11 cellular contexts compared by ENCODE assay signal in the genomic region with DNA sequence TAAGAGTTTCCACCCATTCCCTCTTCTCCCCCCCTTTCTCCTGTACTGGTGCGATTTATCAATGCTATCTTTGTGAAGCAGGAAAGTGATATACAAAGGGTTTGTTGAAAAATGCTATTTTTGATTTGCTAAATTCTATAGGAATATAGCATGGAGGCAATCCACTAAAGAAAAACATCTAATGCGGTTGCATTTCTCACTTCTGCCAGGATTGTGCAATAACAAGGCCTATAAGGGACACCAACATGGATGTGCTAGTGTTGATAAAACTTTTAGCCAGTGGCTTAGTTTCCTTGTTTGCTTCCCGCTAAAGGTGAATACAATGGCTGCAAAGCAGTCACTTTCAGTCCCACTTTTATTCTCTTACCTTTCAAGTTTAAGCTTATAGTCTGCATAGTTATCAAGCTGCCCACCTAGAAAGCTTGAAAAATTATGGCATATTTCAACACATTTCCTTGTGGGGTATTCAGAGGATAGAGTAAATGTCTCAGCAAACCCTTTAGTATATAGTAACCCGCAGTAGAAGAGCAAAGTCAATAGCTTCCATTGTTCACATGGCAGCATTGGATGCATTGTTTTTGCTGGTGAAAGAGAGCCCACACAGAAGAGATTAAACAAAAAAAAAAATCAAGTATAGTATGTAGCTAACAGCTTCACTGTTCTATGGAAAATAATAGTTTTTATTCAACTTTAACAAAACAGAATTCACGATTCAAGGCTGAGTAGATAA.
"Had no signal": no experiment of that assay in that cellular context is flagged by ENCODE, and none has a peak within 500 bp of the region (broad histone marks: within the 10 kb centered on the region; RNA-seq: fewer than 3 reads in every experiment).

No MANE protein-coding gene starts in this region.

- H3K36me3 Mint-ChIP-seq: stimulated activated effector memory CD8-positive, alpha-beta T cell treated with anti-CD3 and anti-CD28 coated beads, Interleukin-12 subunit alpha, Interleukin-12 subunit beta, amount 100 ng/mL, for 72 hours had no signal

- FAIRE-seq: endometrium, urothelium cell line had no signal

- H3K9me3 Mint-ChIP-seq: activated naive CD4-positive, alpha-beta T cell treated with anti-CD3 and anti-CD28 coated beads for 36 hours had no signal

- H3K4me3 Mint-ChIP-seq: activated naive CD4-positive, alpha-beta T cell treated with anti-CD3 and anti-CD28 coated beads for 36 hours; stimulated activated effector memory CD8-positive, alpha-beta T cell treated with anti-CD3 and anti-CD28 coated beads, Interleukin-12 subunit alpha, Interleukin-12 subunit beta, amount 100 ng/mL, for 72 hours had no signal

- ATAC-seq: esophagus mucosa; stimulated activated effector memory CD8-positive, alpha-beta T cell treated with anti-CD3 and anti-CD28 coated beads, Interleukin-12 subunit alpha, Interleukin-12 subunit beta, amount 100 ng/mL, for 72 hours had no signal

- H3K27ac Mint-ChIP-seq: activated naive CD4-positive, alpha-beta T cell treated with anti-CD3 and anti-CD28 coated beads for 36 hours; stimulated activated effector memory CD8-positive, alpha-beta T cell treated with anti-CD3 and anti-CD28 coated beads, Interleukin-12 subunit alpha, Interleukin-12 subunit beta, amount 100 ng/mL, for 72 hours had no signal

- DNase-seq: activated CD4-positive, CD25-positive, alpha-beta regulatory T cell treated with anti-CD3 and anti-CD28 coated beads, Interleukin-2, amount 50 U/mL, for 72 hours; activated naive CD4-positive, alpha-beta T cell treated with anti-CD3 and anti-CD28 coated beads for 36 hours; mesendoderm; retina; T-helper 1 cell; T1000; tibial artery had no signal

- H3K4me1 Mint-ChIP-seq: stimulated activated effector memory CD8-positive, alpha-beta T cell treated with anti-CD3 and anti-CD28 coated beads, Interleukin-12 subunit alpha, Interleukin-12 subunit beta, amount 100 ng/mL, for 72 hours had no signal
